In genomic region chr11:60841797-60842687, GRCh38 we compare ENCODE assay signal across 9 cellular contexts.
DNase-seq lines count a peak whose midpoint lies in the region; ATAC-seq, FAIRE-seq and TF ChIP-seq lines count a peak whose summit lies in the region.
"Had no signal": no experiment of that assay in that cellular context is flagged by ENCODE, and none has a peak within 500 bp of the region (broad histone marks: within the 10 kb centered on the region; RNA-seq: fewer than 3 reads in every experiment).

A gene with protein sequence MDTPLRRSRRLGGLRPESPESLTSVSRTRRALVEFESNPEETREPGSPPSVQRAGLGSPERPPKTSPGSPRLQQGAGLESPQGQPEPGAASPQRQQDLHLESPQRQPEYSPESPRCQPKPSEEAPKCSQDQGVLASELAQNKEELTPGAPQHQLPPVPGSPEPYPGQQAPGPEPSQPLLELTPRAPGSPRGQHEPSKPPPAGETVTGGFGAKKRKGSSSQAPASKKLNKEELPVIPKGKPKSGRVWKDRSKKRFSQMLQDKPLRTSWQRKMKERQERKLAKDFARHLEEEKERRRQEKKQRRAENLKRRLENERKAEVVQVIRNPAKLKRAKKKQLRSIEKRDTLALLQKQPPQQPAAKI (plus strand): TSS chr11:60842113. CDS start chr11:60842125, 12 bp downstream.

- TF ChIP-seq CTCF in AG09309 (IDR thresholded peaks at IDR 0.05; ENCODE audit: control insufficient read depth, insufficient read depth, low read depth, low read length, missing control alignments) = no peak

- peak within 1 kb of the TSS; percentile 99 for H3K4me3 ChIP-seq in AG09309 (ENCODE audit: control insufficient read depth, low read depth, low read length)

- peak; percentile 49 for FAIRE-seq in islet of Langerhans (lab: Jason Lieb, UNC)
- FAIRE-seq: colon had no signal

- DNase-seq in AG09309 (ENCODE audit: low read depth) (peak; percentile 80), NCI-H345 treated with DMSO at 0.1 percent for 48 hours (lab: John Stamatoyannopoulos, UW; ENCODE audit: unreplicated experiment) (peak; percentile 76), cerebellar cortex (ENCODE audit: low spot score) (peak; percentile 96)
- peak; percentile 99 for DNase-seq in activated CD4-positive, CD25-positive, alpha-beta regulatory T cell treated with anti-CD3 and anti-CD28 coated beads, Interleukin-2, amount 50 U/mL, for 72 hours
- DNase-seq in stimulated activated CD4-positive, alpha-beta T cell treated with anti-CD3 and anti-CD28 coated beads, Interleukin-12 subunit alpha, Interleukin-12 subunit beta, amount 100 ng/mL, for 24 hours (ENCODE audit: low read depth in 2 of 2) = peak; percentile 98

- ATAC-seq in GM18909 (IDR thresholded peaks at IDR 0.05; ENCODE audit: poor library complexity, unreplicated experiment) = peak; percentile 77
- ATAC-seq in HG03175 (IDR thresholded peaks at IDR 0.05; ENCODE audit: unreplicated experiment) = peak; percentile 80

Comparison
In these comparisons a context has a peak if more than half of its experiments do, and no peak if none do; other contexts are left out.
1. Peak in every context shown above with its lines: DNase-seq, ATAC-seq and H3K4me3 ChIP-seq.